1 cellular context compared by ENCODE assay signal in the genomic region with DNA sequence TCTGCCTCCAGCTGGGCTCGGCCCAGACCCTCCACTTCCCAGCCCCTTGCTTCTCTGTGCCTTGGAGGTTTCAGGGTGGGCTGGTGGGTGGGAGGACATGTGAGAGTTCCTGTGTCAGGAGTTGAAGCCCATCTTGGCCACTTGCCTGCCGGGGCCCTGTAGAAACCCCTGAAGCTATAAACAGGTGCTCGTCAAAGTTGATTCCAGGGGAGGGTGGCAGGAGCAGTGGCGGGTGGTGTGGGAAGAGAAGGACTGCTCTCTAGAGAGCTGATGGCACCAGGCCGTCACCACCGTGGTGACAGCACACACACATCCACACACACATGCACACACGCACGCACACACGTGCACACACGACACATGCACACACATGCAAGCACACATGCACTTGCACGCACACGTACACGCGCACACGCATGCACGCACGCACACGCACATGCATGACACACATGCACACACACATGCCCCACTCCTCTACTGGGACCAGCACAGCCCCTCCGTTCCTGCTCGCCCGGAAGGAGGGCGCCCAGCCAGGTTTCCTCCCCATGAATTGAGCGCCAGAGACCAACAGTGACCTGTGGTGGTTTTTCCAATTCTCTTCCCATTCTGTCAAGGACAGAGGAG.
TF ChIP-seq lines count a peak whose summit lies in the region.

No MANE protein-coding gene starts in this region.

TF ChIP-seq in endothelial cell of umbilical vein, 7 proteins besides CTCF, POLR2A, EP300 and RAD21:
- TF ChIP-seq MYC (IDR thresholded peaks at IDR 0.05; ENCODE audit: low read depth, low read length), result no peak
- TF ChIP-seq, protein P1, sequence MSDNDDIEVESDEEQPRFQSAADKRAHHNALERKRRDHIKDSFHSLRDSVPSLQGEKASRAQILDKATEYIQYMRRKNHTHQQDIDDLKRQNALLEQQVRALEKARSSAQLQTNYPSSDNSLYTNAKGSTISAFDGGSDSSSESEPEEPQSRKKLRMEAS (IDR thresholded peaks at IDR 0.05; ENCODE audit: insufficient read depth, insufficient read length), result no peak
- TF ChIP-seq POLR2AphosphoS5 (IDR thresholded peaks at IDR 0.05; ENCODE audit: insufficient read depth, low read depth, low read length), result no peak
- TF ChIP-seq FOS (IDR thresholded peaks at IDR 0.05; ENCODE audit: borderline replicate concordance, insufficient read depth, low read length), result no peak
- TF ChIP-seq JUN (IDR thresholded peaks at IDR 0.05; ENCODE audit: borderline replicate concordance, insufficient read depth, insufficient read length, low read depth), result no peak
- no peak for TF ChIP-seq GATA2 (IDR thresholded peaks at IDR 0.05; ENCODE audit: insufficient read depth, insufficient read length, low read depth, low read length)
- TF ChIP-seq EZH2 (IDR thresholded peaks at IDR 0.05; ENCODE audit: borderline replicate concordance, low read depth, low read length, severe bottlenecking), result no peak
